24 cellular contexts compared by ENCODE assay signal in the genomic region with DNA sequence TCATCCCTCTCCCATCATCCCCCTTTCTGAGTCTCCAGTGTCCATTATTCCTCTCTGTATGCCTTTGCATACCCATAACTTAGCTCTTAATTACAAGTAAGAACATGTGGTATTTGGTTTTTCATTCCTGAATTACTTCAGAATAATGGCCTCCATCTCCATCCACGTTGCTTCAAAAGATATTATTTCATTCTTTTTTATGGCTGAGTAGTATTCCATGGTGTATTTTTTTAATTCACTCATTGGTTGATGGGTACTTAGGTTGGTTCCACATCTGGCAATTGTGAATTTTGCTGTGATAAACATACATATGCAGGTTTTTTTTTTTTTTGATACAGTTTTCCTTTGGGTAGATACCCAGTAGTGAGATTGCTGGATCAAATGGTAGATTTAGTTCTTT.
"Had no signal": no experiment of that assay in that cellular context is flagged by ENCODE, and none has a peak within 500 bp of the region (broad histone marks: within the 10 kb centered on the region; RNA-seq: fewer than 3 reads in every experiment).

No MANE protein-coding gene starts in this region.

- H3K4me3 Mint-ChIP-seq: dendritic cell treated with granulocyte-macrophage colony-stimulating factor and Interleukin-4, amounts not matched to agents 40 ng/mL and 50 ng/mL, for 4 days; effector memory CD8-positive, alpha-beta T cell; endodermal cell; immature natural killer cell; mesothelial cell of epicardium; naive B cell; naive thymus-derived CD8-positive, alpha-beta T cell had no signal

- H3K36me3 ChIP-seq: colonic mucosa had no signal

- H3K4me1 ChIP-seq: colonic mucosa, foreskin keratinocyte had no signal

- H3K27ac Mint-ChIP-seq: dendritic cell treated with granulocyte-macrophage colony-stimulating factor and Interleukin-4, amounts not matched to agents 40 ng/mL and 50 ng/mL, for 4 days; endodermal cell; mesothelial cell of epicardium; naive B cell had no signal

- H3K4me3 ChIP-seq: colonic mucosa, esophagus muscularis mucosa, gastroesophageal sphincter, heart left ventricle, hepatocyte, left ventricle myocardium inferior, lower lobe of right lung, mucosa of descending colon had no signal

- H3K27ac ChIP-seq: colonic mucosa, esophagus muscularis mucosa, foreskin keratinocyte, gastroesophageal sphincter, heart left ventricle, hepatocyte, left ventricle myocardium inferior, lower lobe of right lung had no signal

- H3K27me3 Mint-ChIP-seq: dendritic cell treated with granulocyte-macrophage colony-stimulating factor and Interleukin-4, amounts not matched to agents 40 ng/mL and 50 ng/mL, for 4 days; effector memory CD8-positive, alpha-beta T cell; naive B cell; naive thymus-derived CD8-positive, alpha-beta T cell had no signal

- H3K9me3 Mint-ChIP-seq: dendritic cell treated with granulocyte-macrophage colony-stimulating factor and Interleukin-4, amounts not matched to agents 40 ng/mL and 50 ng/mL, for 4 days; effector memory CD8-positive, alpha-beta T cell; endodermal cell; immature natural killer cell; naive B cell; naive thymus-derived CD8-positive, alpha-beta T cell had no signal

- DNase-seq: colonic mucosa; cortex of kidney; effector CD8-positive, alpha-beta T cell; effector memory CD8-positive, alpha-beta T cell; endodermal cell; foreskin keratinocyte; heart left ventricle; hypothalamus; immature natural killer cell; islet precursor cell; kidney; kidney glomerular epithelial cell; left colon; left ventricle myocardium inferior; lower lobe of right lung; mesenchymal stem cell; mucosa of descending colon; naive B cell; naive thymus-derived CD8-positive, alpha-beta T cell had no signal

- H3K9me3 ChIP-seq: colonic mucosa, esophagus muscularis mucosa, gastroesophageal sphincter, left ventricle myocardium inferior, lower lobe of right lung, mucosa of descending colon had no signal
